23 cellular contexts compared by ENCODE assay signal in genomic region chr11:125454047-125454446, GRCh38. TPM values are rescaled to one million over a fixed set of nuclear protein-coding genes. Genes with fewer than 3 reads are reported as not detected.
DNase-seq lines count a peak whose midpoint lies in the region; ATAC-seq, FAIRE-seq and TF ChIP-seq lines count a peak whose summit lies in the region.
"Had no signal": no experiment of that assay in that cellular context is flagged by ENCODE, and none has a peak within 500 bp of the region (broad histone marks: within the 10 kb centered on the region; RNA-seq: fewer than 3 reads in every experiment).

No MANE protein-coding gene starts in this region.

- H3K4me3 Mint-ChIP-seq in endodermal cell: no peak overlapping the region
- H3K4me3 Mint-ChIP-seq in neural crest cell: no peak overlapping the region
- H3K4me3 Mint-ChIP-seq: CD8-positive, alpha-beta memory T cell had no signal

- no peak overlapping the region for H3K4me3 ChIP-seq in right atrium auricular region
- no peak overlapping the region for H3K4me3 ChIP-seq in endodermal cell (ENCODE audit: low read length)
- no peak overlapping the region for H3K4me3 ChIP-seq in SK-N-SH (ENCODE audit: low read depth in 2 of 2, low read length in 1 of 2)
- H3K4me3 ChIP-seq in HepG2 (replicated peaks in 1 of 3; ENCODE audit: insufficient read depth in 1 of 3, low read depth in 2 of 3, low read length in 3 of 3): no peak overlapping the region

- H3K4me1 ChIP-seq in right atrium auricular region: peaks cover 0 to 33% of the 10 kb centered on the region in 2 donors
- H3K4me1 ChIP-seq in endodermal cell (ENCODE audit: control insufficient read depth, insufficient read depth, low read length): peaks cover 4% of the 10 kb centered on the region
- H3K4me1 ChIP-seq in SK-N-SH (ENCODE audit: control insufficient read depth in 1 of 2, insufficient read depth in 2 of 2, low read depth in 1 of 2, low read length in 1 of 2): peaks cover 0 to 9% of the 10 kb centered on the region in 2 experiments; a peak in 2 of 4 replicates
- H3K4me1 ChIP-seq in HepG2 (ENCODE audit: insufficient read depth, low read length): peaks cover 16% of the 10 kb centered on the region

- H3K4me1 Mint-ChIP-seq in endodermal cell: peaks cover 20% of the 10 kb centered on the region
- peaks cover 47% of the 10 kb centered on the region for H3K4me1 Mint-ChIP-seq in neural crest cell

- intact Hi-C loops in cardiac septum (cut with DNase I): no loop called here
- intact Hi-C loops in HepG2 (cut with micrococcal nuclease; ENCODE audit: unreplicated experiment): no loop called here

- H3K27ac ChIP-seq in right atrium auricular region (no peak overlapping the region), endodermal cell (ENCODE audit: low read depth, low read length) (no peak overlapping the region), SK-N-SH (ENCODE audit: low read depth in 2 of 2, low read length in 1 of 2) (no peak overlapping the region), HepG2 (ENCODE audit: extremely low read length, insufficient read depth, low read length) (no peak overlapping the region)
- H3K27ac ChIP-seq: C4-2B had no signal

- no peaks in the 10 kb centered on the region for H3K79me2 ChIP-seq in SK-N-SH (ENCODE audit: insufficient read depth)
- H3K79me2 ChIP-seq in HepG2 (ENCODE audit: insufficient read depth, low read length): no peaks in the 10 kb centered on the region

- H3K9me3 Mint-ChIP-seq in endodermal cell (peaks cover 5% of the 10 kb centered on the region), neural crest cell (no peaks in the 10 kb centered on the region)
- H3K9me3 Mint-ChIP-seq: CD8-positive, alpha-beta memory T cell had no signal

- H3K36me3 Mint-ChIP-seq in endodermal cell (ENCODE audit: low read depth) (peaks cover 1% of the 10 kb centered on the region), neural crest cell (ENCODE audit: low read depth) (peaks cover 10% of the 10 kb centered on the region)
- H3K36me3 Mint-ChIP-seq: CD8-positive, alpha-beta memory T cell had no signal

- TF ChIP-seq CTCF in right atrium auricular region (IDR thresholded peaks at IDR 0.05) (no peak), endodermal cell (conservative IDR thresholded peaks at IDR 0.05) (no peak), neural crest cell (conservative IDR thresholded peaks at IDR 0.05) (no peak), SK-N-SH (IDR thresholded peaks at IDR 0.05) (no peak), HepG2 (CRISPR knock-in tag; IDR thresholded peaks at IDR 0.05) (no peak)

- no peak for TF ChIP-seq EP300 in SK-N-SH (IDR thresholded peaks at IDR 0.05; ENCODE audit: borderline replicate concordance in 1 of 2, low read depth in 1 of 2, low read length in 1 of 2)
- TF ChIP-seq EP300 in HepG2 (IDR thresholded peaks at IDR 0.05; ENCODE audit: low read depth in 2 of 2, low read length in 2 of 2): no peak
- TF ChIP-seq EP300 in HepG2 (CRISPR knock-in tag; IDR thresholded peaks at IDR 0.05; ENCODE audit: borderline replicate concordance): no peak

- no TSS peak for BruUV-seq in HepG2 (replicated peaks; lab: Mats Ljungman, UMichigan)

- peak; percentile 50 for DNase-seq in right atrium auricular region (ENCODE audit: low spot score)
- no peak for DNase-seq in cardiac septum (ENCODE audit: low spot score)
- peak; percentile 31 for DNase-seq in endodermal cell
- DNase-seq in neural crest cell (ENCODE audit: low read depth, low spot score): no peak
- DNase-seq in SK-N-SH: no peak
- no peak for DNase-seq in HepG2 (ENCODE audit: low spot score)
- no peak for DNase-seq in COLO668 (lab: John Stamatoyannopoulos, UW; ENCODE audit: unreplicated experiment)
- DNase-seq in NCI-H1092 treated with DMSO at 0.1 percent for 48 hours (lab: John Stamatoyannopoulos, UW): no peak
- DNase-seq: CD8-positive, alpha-beta memory T cell; EL; MM.1S; NCI-H1048; NCI-H1436 treated with DMSO at 0.1 percent for 48 hours; NCI-H1930; NCI-H226; NCI-H524; NCI-H774; NK-92 treated with Interleukin-12 subunit alpha and Interleukin-12 subunit beta, amount 100 ng/mL, for 24 hours; SIG-M5 had no signal

- H3K27me3 Mint-ChIP-seq in endodermal cell (ENCODE audit: insufficient read depth) (no peaks in the 10 kb centered on the region), neural crest cell (ENCODE audit: low read depth) (no peaks in the 10 kb centered on the region)

- H3K9me3 ChIP-seq in right atrium auricular region: no peaks in the 10 kb centered on the region
- peaks cover 5% of the 10 kb centered on the region for H3K9me3 ChIP-seq in endodermal cell (ENCODE audit: control insufficient read depth, low read length)
- no peaks in the 10 kb centered on the region for H3K9me3 ChIP-seq in SK-N-SH
- H3K9me3 ChIP-seq in HepG2 (ENCODE audit: low read length): no peaks in the 10 kb centered on the region

- 94 to 100% methylated on average over 1 to 6 of the region's 6 CpGs for WGBS in endodermal cell (ENCODE audit: insufficient coverage in 1 of 2, insufficient read length in 1 of 2), 2 experiments
- WGBS in SK-N-SH (ENCODE audit: low lambda C conversion rate): 86% methylated on average over 5 of the region's 6 CpGs
- 41% methylated on average over 3 of the region's 6 CpGs for WGBS in HepG2 (ENCODE audit: low lambda C conversion rate)

- H3K27ac Mint-ChIP-seq in endodermal cell: no peak overlapping the region
- peak overlapping the region; percentile 43 for H3K27ac Mint-ChIP-seq in neural crest cell (ENCODE audit: unreplicated experiment)

- H3K9ac ChIP-seq in endodermal cell (ENCODE audit: extremely low read depth, low read length, poor library complexity, severe bottlenecking) (no peak overlapping the region), SK-N-SH (no peak overlapping the region), HepG2 (ENCODE audit: insufficient read depth, low read depth, low read length) (no peak overlapping the region)

- H3K27me3 ChIP-seq in right atrium auricular region (no peaks in the 10 kb centered on the region), endodermal cell (ENCODE audit: control insufficient read depth, insufficient read depth, low read length, poor library complexity, severe bottlenecking) (no peaks in the 10 kb centered on the region), SK-N-SH (ENCODE audit: insufficient read depth) (no peaks in the 10 kb centered on the region), HepG2 (ENCODE audit: control insufficient read depth in 1 of 2, insufficient read depth in 2 of 2, low read length in 2 of 2) (peaks cover 0 to 3% of the 10 kb centered on the region in 2 experiments; a peak in 2 of 5 replicates)

- CTCF ChIA-PET in SK-N-SH (lab: Yijun Ruan, JAX): interaction anchor here (0.9 to 5.1 kb wide), 6 partner anchors 9 to 385 kb away, joined by 3 to 37 read pairs (median 12); no protein-coding TSS in a partner anchor
- CTCF ChIA-PET in HepG2 (lab: Yijun Ruan, JAX; ENCODE audit: low intra/inter-chr PET ratio, low total read pairs): no interaction called here

- H3F3A ChIP-seq in SK-N-SH (replicated peaks; ENCODE audit: insufficient read depth): no peaks in the 10 kb centered on the region

- in situ Hi-C loops in HepG2 (cut with HindIII; ENCODE audit: extremely low pct_ligation_motif_present, low pct_unique_long_range_greater_than_20kb): no loop called here

- no peak for FAIRE-seq in HepG2 (lab: Jason Lieb, UNC)
- FAIRE-seq: H54 had no signal

- H3K9me2 ChIP-seq in SK-N-SH: no peaks in the 10 kb centered on the region

- POLR2A ChIA-PET in SK-N-SH (lab: Yijun Ruan, JAX): no interaction called here
- POLR2A ChIA-PET in HepG2 (lab: Yijun Ruan, JAX): no interaction called here

- TF ChIP-seq POLR2A in HepG2 (IDR thresholded peaks at IDR 0.05; ENCODE audit: insufficient read depth in 1 of 2, low read depth in 2 of 2, low read length in 2 of 2): no peak

- no peak overlapping the region for H3K4me2 ChIP-seq in SK-N-SH
- no peak overlapping the region for H3K4me2 ChIP-seq in HepG2 (ENCODE audit: low read depth, low read length)

- no peaks in the 10 kb centered on the region for H4K20me1 ChIP-seq in SK-N-SH (ENCODE audit: insufficient read depth)
- H4K20me1 ChIP-seq in HepG2 (ENCODE audit: insufficient read depth, low read length): no peaks in the 10 kb centered on the region

- H2AFZ ChIP-seq in SK-N-SH (ENCODE audit: low read depth) (no peak overlapping the region), HepG2 (ENCODE audit: low read length) (no peak overlapping the region)

- TF ChIP-seq RAD21 in SK-N-SH (IDR thresholded peaks at IDR 0.05; ENCODE audit: low read length): no peak
- no peak for TF ChIP-seq RAD21 in HepG2 (CRISPR knock-in tag; IDR thresholded peaks at IDR 0.05)

- ATAC-seq in HepG2: no peak
- ATAC-seq: Panc1, SK-N-SH treated with all-trans-retinoic acid at 6 μM for 48 hours had no signal

- H3K36me3 ChIP-seq in right atrium auricular region: no peaks in the 10 kb centered on the region
- no peaks in the 10 kb centered on the region for H3K36me3 ChIP-seq in endodermal cell (ENCODE audit: control insufficient read depth, insufficient read depth, low read length)
- H3K36me3 ChIP-seq in SK-N-SH (replicated peaks in 1 of 2; ENCODE audit: control insufficient read depth in 1 of 2, insufficient read depth in 2 of 2, low read length in 1 of 2): no peaks in the 10 kb centered on the region
- no peaks in the 10 kb centered on the region for H3K36me3 ChIP-seq in HepG2 (replicated peaks in 1 of 2; ENCODE audit: control insufficient read depth in 1 of 2, insufficient read depth in 2 of 2, low read length in 2 of 2)

RNA-seq across cellular contexts. Expression of gene FEZ1, which starts 42.0 kb away (rescaled TPM):
- total RNA-seq in right atrium auricular region (10 to 100 TPM; 70.0 to 72.6 TPM), cardiac septum (35.3 TPM), endodermal cell (10 to 100 TPM; 11.5 to 13.7 TPM), neural crest cell (127 and 136 TPM in 2 replicates), HepG2 (2016; rRNA removed; fragmentation: Illumina TruSeq; extraction: Trizol) (not detected in 2 replicates)
- 152 TPM for polyA plus RNA-seq in endodermal cell (2013, experiment 1 of 2)
- polyA plus RNA-seq in endodermal cell (2013, experiment 2 of 2): 151 TPM
- polyA plus RNA-seq in SK-N-SH (2012; rRNA removed) (8.3 and 9.7 TPM in 2 replicates), HepG2 (2011; rRNA removed) (not detected in 2 replicates)
- 8.9 and 9.2 TPM in 2 replicates for polyA plus RNA-seq in SK-N-SH (2012; cell fraction: cytosol; rRNA removed)
- 6.2 and 6.6 TPM in 2 replicates for polyA plus RNA-seq in SK-N-SH (2012; cell fraction: nucleus; rRNA removed)
- total RNA-seq in HepG2 (2016; cell fraction: cytosol; rRNA removed; fragmentation: Illumina TruSeq; extraction: Trizol; ENCODE audit: low read depth): not detected in 2 replicates
- total RNA-seq in HepG2 (2016; cell fraction: insoluble cytoplasmic fraction; rRNA removed; fragmentation: Illumina TruSeq; extraction: Trizol): not detected in 2 replicates
- total RNA-seq in HepG2 (2016; cell fraction: membrane; rRNA removed; fragmentation: Illumina TruSeq; extraction: Trizol): not detected in 2 replicates
- not detected in 2 replicates for total RNA-seq in HepG2 (2016; cell fraction: nucleus; rRNA removed; fragmentation: Illumina TruSeq; extraction: Trizol)
- not detected in 2 replicates for polyA plus RNA-seq in HepG2 (2011; cell fraction: cytosol; rRNA removed)
- polyA plus RNA-seq in HepG2 (2011; cell fraction: nucleus; rRNA removed): not detected in 2 replicates
- polyA plus RNA-seq in HepG2 (2012): 0.33 TPM in 1 of 2 replicates, not detected in the other
- polyA plus RNA-seq in HepG2 (2016; cell fraction: cytosol; fragmentation: Illumina TruSeq; extraction: Trizol; ENCODE audit: low read depth): not detected in 2 replicates
- polyA plus RNA-seq in HepG2 (2016; cell fraction: insoluble cytoplasmic fraction; fragmentation: Illumina TruSeq; extraction: Trizol; ENCODE audit: low read depth): not detected in 2 replicates
- not detected in 2 replicates for polyA plus RNA-seq in HepG2 (2016; cell fraction: membrane; fragmentation: Illumina TruSeq; extraction: Trizol; ENCODE audit: low read depth)
- not detected in 2 replicates for polyA plus RNA-seq in HepG2 (2016; cell fraction: nucleus; fragmentation: Illumina TruSeq; extraction: Trizol; ENCODE audit: insufficient read depth, low read depth)
- polyA minus RNA-seq in HepG2 (2011; rRNA and poly(A)+ RNA removed; ENCODE audit: low replicate concordance): 0.44 TPM in 1 of 2 replicates, not detected in the other
- polyA minus RNA-seq in HepG2 (2011; cell fraction: cytosol; rRNA and poly(A)+ RNA removed): not detected in 2 replicates
- not detected in 2 replicates for polyA minus RNA-seq in HepG2 (2011; cell fraction: nucleus; rRNA and poly(A)+ RNA removed)

Comparison
In these comparisons a context has a peak if more than half of its experiments do, and no peak if none do; other contexts are left out.
1. DNase-seq: peak in right atrium auricular region (single experiment) and endodermal cell (single experiment); none in cardiac septum (single experiment), neural crest cell (single experiment), SK-N-SH (single experiment), HepG2 (single experiment), COLO668 (single experiment) and NCI-H1092 treated with DMSO at 0.1 percent for 48 hours (single experiment).
2. RNA of gene FEZ1, which starts 42.0 kb away (total RNA-seq): 127 to 136 TPM in neural crest cell, 70.0 to 72.6 TPM in right atrium auricular region, 35.3 TPM in cardiac septum (single experiment) and 11.5 to 13.7 TPM in endodermal cell; not detected in HepG2; every median in the first group is over 10 times any median in the second.